Comparison of ENCODE assay signal across 18 cellular contexts in genomic region chr3:54530091-54530490, GRCh38.
A peak's percentile ranks its signal among the peaks of the same experiment; 100 is the strongest.
DNase-seq lines count a peak whose midpoint lies in the region; ATAC-seq and TF ChIP-seq lines count a peak whose summit lies in the region.
"Had no signal": no experiment of that assay in that cellular context is flagged by ENCODE, and none has a peak within 500 bp of the region (broad histone marks: within the 10 kb centered on the region; RNA-seq: fewer than 3 reads in every experiment).

No MANE protein-coding gene starts in this region.

- no peak overlapping the region for H4K91ac ChIP-seq in neuronal stem cell (ENCODE audit: low read depth, low read length, poor library complexity)

- ATAC-seq in T-cell (replicated peaks in 1 of 4), result no peak

- H3K9me3 ChIP-seq in vagina (no peaks in the 10 kb centered on the region), neuronal stem cell (replicated peaks in 1 of 2; ENCODE audit: control insufficient read depth in 2 of 2, insufficient read depth in 1 of 2, low read depth in 1 of 2, low read length in 2 of 2) (no peaks in the 10 kb centered on the region)
- H3K9me3 ChIP-seq: BE2C had no signal

- H2BK15ac ChIP-seq in neuronal stem cell (ENCODE audit: low read length), result no peak overlapping the region

- peaks cover 4 to 17% (median 11%) of the 10 kb centered on the region in 3 donors for H3K9me3 Mint-ChIP-seq in T-cell

- no peak overlapping the region for H2AK5ac ChIP-seq in neuronal stem cell (ENCODE audit: low read depth, low read length)

- no peak overlapping the region for H2BK12ac ChIP-seq in neuronal stem cell (ENCODE audit: low read length)

- H4K8ac ChIP-seq in neuronal stem cell (ENCODE audit: low read depth, low read length), result no peak overlapping the region

- no peak overlapping the region for H2AFZ ChIP-seq in neuronal stem cell (ENCODE audit: low read length)

- H3K4ac ChIP-seq in neuronal stem cell (ENCODE audit: low read length), result no peak overlapping the region

- DNase-seq in ecto neural progenitor cell (ENCODE audit: low spot score) (peak; percentile 34), islet precursor cell (peak; percentile 28), vagina (ENCODE audit: extremely low spot score in 2 of 2) (peak; percentile 31 to 71), neuronal stem cell (ENCODE audit: low spot score) (no peak), T-cell (no peak), NCI-H2107 treated with DMSO at 0.1 percent for 48 hours (lab: John Stamatoyannopoulos, UW; ENCODE audit: unreplicated experiment) (no peak)
- DNase-seq: 8988T; ACHN; BE2C; C1 segment of cervical spinal cord; CD4-positive, alpha-beta memory T cell; CD4-positive, CD25-positive, alpha-beta regulatory T cell; CD8-positive, alpha-beta memory T cell; COR-L47; DMS79 treated with DMSO at 0.1 percent for 48 hours; GF-D8 had no signal

- no peaks in the 10 kb centered on the region for H3K4me1 ChIP-seq in vagina
- H3K4me1 ChIP-seq in neuronal stem cell (ENCODE audit: control insufficient read depth in 2 of 2, insufficient read depth in 1 of 2, low read depth in 1 of 2, low read length in 2 of 2), result no peaks in the 10 kb centered on the region
- H3K4me1 ChIP-seq: BE2C had no signal

- H3K79me1 ChIP-seq in neuronal stem cell (ENCODE audit: low read depth, low read length), result no peaks in the 10 kb centered on the region

- no peak for TF ChIP-seq CTCF in vagina (IDR thresholded peaks at IDR 0.05)

- H3K36me3 ChIP-seq in vagina (no peaks in the 10 kb centered on the region), neuronal stem cell (replicated peaks in 1 of 2; ENCODE audit: control insufficient read depth in 2 of 2, insufficient read depth in 2 of 2, low read length in 2 of 2) (no peaks in the 10 kb centered on the region)
- H3K36me3 ChIP-seq: BE2C, BLaER1 had no signal

- H3K14ac ChIP-seq in neuronal stem cell (ENCODE audit: low read length), result no peak overlapping the region

- no peak overlapping the region for H3K27ac ChIP-seq in vagina
- H3K27ac ChIP-seq in neuronal stem cell (replicated peaks; ENCODE audit: low read length), result no peak overlapping the region
- H3K27ac ChIP-seq: BLaER1 had no signal

- H3K4me3 Mint-ChIP-seq in T-cell, result no peak overlapping the region
- H3K4me3 Mint-ChIP-seq: CD14-positive monocyte; CD4-positive, alpha-beta memory T cell; CD4-positive, CD25-positive, alpha-beta regulatory T cell; CD8-positive, alpha-beta memory T cell had no signal

- H3K27me3 ChIP-seq in vagina, result no peaks in the 10 kb centered on the region
- no peaks in the 10 kb centered on the region for H3K27me3 ChIP-seq in neuronal stem cell (ENCODE audit: control insufficient read depth in 3 of 3, insufficient read depth in 3 of 3, low read depth in 1 of 3, low read length in 3 of 3)
- H3K27me3 ChIP-seq: BE2C, BLaER1 had no signal

- H3K4me2 ChIP-seq in neuronal stem cell (ENCODE audit: insufficient read depth, low read length, poor library complexity, severe bottlenecking), result no peak overlapping the region
- H3K4me2 ChIP-seq: BLaER1 had no signal

- H2BK120ac ChIP-seq in neuronal stem cell (ENCODE audit: low read depth, low read length), result no peak overlapping the region

- POLR2A ChIA-PET in T-cell (lab: Charles Lee), result no interaction called here

- TF ChIP-seq POLR2A in vagina (IDR thresholded peaks at IDR 0.05), result no peak

- no peaks in the 10 kb centered on the region for H3K36me3 Mint-ChIP-seq in T-cell
- H3K36me3 Mint-ChIP-seq: CD14-positive monocyte; CD4-positive, alpha-beta memory T cell; CD4-positive, CD25-positive, alpha-beta regulatory T cell; CD8-positive, alpha-beta memory T cell had no signal

- intact Hi-C loops in vagina (cut with DNase I), result no loop called here

- no peak overlapping the region for H3K23ac ChIP-seq in neuronal stem cell (ENCODE audit: low read depth, low read length, poor library complexity)

- no peak overlapping the region for H2BK5ac ChIP-seq in neuronal stem cell (ENCODE audit: low read length)

- H3K18ac ChIP-seq in neuronal stem cell (ENCODE audit: low read length), result no peak overlapping the region

- no peak overlapping the region for H3K9ac ChIP-seq in neuronal stem cell (ENCODE audit: low read depth, low read length, poor library complexity)
- H3K9ac ChIP-seq: BLaER1 had no signal

- WGBS in neuronal stem cell (ENCODE audit: extremely low coverage in 2 of 2, insufficient read length in 2 of 2, insufficient replicate concordance in 1 of 2), 2 donors, result no CpG with 5 or more reads among the region's 5 CpGs

- H3K27ac Mint-ChIP-seq in T-cell, result no peak overlapping the region
- H3K27ac Mint-ChIP-seq: CD4-positive, alpha-beta memory T cell; CD4-positive, CD25-positive, alpha-beta regulatory T cell; CD8-positive, alpha-beta memory T cell had no signal

- CTCF ChIA-PET in T-cell (lab: Charles Lee), result no interaction called here

- no peaks in the 10 kb centered on the region for H3K27me3 Mint-ChIP-seq in T-cell
- H3K27me3 Mint-ChIP-seq: CD4-positive, alpha-beta memory T cell; CD4-positive, CD25-positive, alpha-beta regulatory T cell; CD8-positive, alpha-beta memory T cell had no signal

- H3K4me3 ChIP-seq in vagina (no peak overlapping the region), neuronal stem cell (ENCODE audit: low read length in 2 of 2) (no peak overlapping the region)
- H3K4me3 ChIP-seq: BLaER1 had no signal

- H3K4me1 Mint-ChIP-seq in T-cell, result no peaks in the 10 kb centered on the region
- H3K4me1 Mint-ChIP-seq: CD14-positive monocyte; CD4-positive, alpha-beta memory T cell; CD4-positive, CD25-positive, alpha-beta regulatory T cell; CD8-positive, alpha-beta memory T cell had no signal

Comparison
In these comparisons a context has a peak if more than half of its experiments do, and no peak if none do; other contexts are left out.
1. DNase-seq: peak in ecto neural progenitor cell (single experiment), islet precursor cell (single experiment) and vagina (2 of 2); none in neuronal stem cell (single experiment), T-cell (0 of 34) and NCI-H2107 treated with DMSO at 0.1 percent for 48 hours (single experiment).